In genomic region chr1:41018039-41018438, GRCh38 we compare ENCODE assay signal across 16 cellular contexts. TPM values are rescaled to one million over a fixed set of nuclear protein-coding genes. Genes with fewer than 3 reads are reported as not detected.
DNase-seq lines count a peak whose midpoint lies in the region; ATAC-seq, FAIRE-seq and TF ChIP-seq lines count a peak whose summit lies in the region.
"Had no signal": no experiment of that assay in that cellular context is flagged by ENCODE, and none has a peak within 500 bp of the region (broad histone marks: within the 10 kb centered on the region; RNA-seq: fewer than 3 reads in every experiment).

No MANE protein-coding gene starts in this region.

- DNase-seq in A549 (ENCODE audit: low read depth in 1 of 2, low spot score in 1 of 2) (no peak), GM12891 (ENCODE audit: insufficient read length, low spot score) (no peak), GM12878 (ENCODE audit: low read depth, low spot score) (no peak), osteoblast (ENCODE audit: insufficient read length, low spot score, missing footprints) (peak; percentile 76), hypothalamus (lab: John Stamatoyannopoulos, UW) (no peak)
- DNase-seq in activated CD8-positive, alpha-beta memory T cell treated with anti-CD3 and anti-CD28 coated beads, Interleukin-2, amount 50 U/mL, for 48 hours, result no peak
- DNase-seq: 8988T; BE2C; Calu3; CD8-positive, alpha-beta T cell; DMS79 treated with DMSO at 0.1 percent for 48 hours; GF-D8; H9 had no signal

- RAD21 ChIA-PET in GM12878 (lab: Charles Lee; ENCODE audit: unreplicated experiment), result no interaction called here

- TF ChIP-seq RAD21 in A549 (conservative IDR thresholded peaks at IDR 0.05 in 1 of 2, IDR thresholded peaks at IDR 0.05 in 1 of 2) (no peak), GM12878 (IDR thresholded peaks at IDR 0.05; ENCODE audit: insufficient read depth, low read depth, low read length) (no peak)

- ATAC-seq in A549, result peak; percentile 0 to 1; a peak in 3 of 6 replicates
- no peak for ATAC-seq in GM12878
- ATAC-seq in HG03432 (IDR thresholded peaks at IDR 0.05; ENCODE audit: unreplicated experiment), result no peak
- ATAC-seq: CD8-positive, alpha-beta T cell had no signal

- POLR2A ChIA-PET in A549 (lab: Yijun Ruan, JAX), result no interaction called here
- POLR2A ChIA-PET in GM12878 (lab: Charles Lee), result no interaction called here

- SMC1A ChIA-PET in GM12878 (lab: Charles Lee; ENCODE audit: uncharacterized antibody, unreplicated experiment), result no interaction called here

- CTCF ChIA-PET in A549 (lab: Yijun Ruan, JAX), result no interaction called here
- CTCF ChIA-PET in GM12878 (lab: Yijun Ruan, JAX), result interaction anchor here (0.6 kb wide), 1 partner anchor 15 kb away, joined by 3 read pairs; no protein-coding TSS in a partner anchor

- H3K36me3 ChIP-seq in GM12878 (ENCODE audit: control insufficient read depth in 2 of 2, insufficient read depth in 2 of 2, low read length in 1 of 2) (peaks cover 8 to 29% of the 10 kb centered on the region in 2 experiments; a peak in 3 of 4 replicates), osteoblast (ENCODE audit: insufficient read depth, low read length) (peaks cover 33% of the 10 kb centered on the region)

- H2AFZ ChIP-seq in GM12878 (ENCODE audit: control insufficient read depth, low read depth, low read length), result no peak overlapping the region
- H2AFZ ChIP-seq in osteoblast (ENCODE audit: low read length), result no peak overlapping the region

- H3K9me3 ChIP-seq in A549 (no peaks in the 10 kb centered on the region), GM12878 (replicated peaks; ENCODE audit: control insufficient read depth, insufficient read depth, low read length) (no peaks in the 10 kb centered on the region), osteoblast (ENCODE audit: low read depth, low read length) (no peaks in the 10 kb centered on the region)
- H3K9me3 ChIP-seq: BE2C had no signal

- H3K27me3 ChIP-seq in GM12878 (replicated peaks in 1 of 2; ENCODE audit: control insufficient read depth in 2 of 2, insufficient read depth in 2 of 2, low read length in 1 of 2) (no peaks in the 10 kb centered on the region), osteoblast (ENCODE audit: insufficient read depth, low read length) (no peaks in the 10 kb centered on the region)
- H3K27me3 ChIP-seq: BE2C had no signal

- H3K4me3 ChIP-seq in A549 (no peak overlapping the region), GM12878 (no peak overlapping the region), osteoblast (ENCODE audit: insufficient read depth, low read length) (no peak overlapping the region)

- H3K4me2 ChIP-seq in A549 (no peak overlapping the region), GM12878 (ENCODE audit: control insufficient read depth, insufficient read depth) (no peak overlapping the region), osteoblast (ENCODE audit: insufficient read depth, low read length) (no peak overlapping the region)

- no peak overlapping the region for H3K9ac ChIP-seq in GM12878 (ENCODE audit: control insufficient read depth, insufficient read depth, low read length)

- no TSS peak for BruUV-seq in GM12878 (replicated peaks; lab: Mats Ljungman, UMichigan)

- in situ Hi-C loops in GM12878 (cut with MboI), result no loop called here

- WGBS in A549 (ENCODE audit: missing lambda C conversion rate), result 100% methylated on average over 1 of the region's 7 CpGs
- 82% methylated on average over 7 of the region's 7 CpGs for WGBS in GM12878 (ENCODE audit: insufficient coverage, insufficient replicate concordance, low lambda C conversion rate, missing lambda C conversion rate)

- TF ChIP-seq CTCF in A549 (IDR thresholded peaks at IDR 0.05) (no peak), GM12878 (IDR thresholded peaks at IDR 0.05 in 2 of 3, conservative IDR thresholded peaks at IDR 0.05 in 1 of 3; ENCODE audit: control insufficient read depth in 2 of 3, extremely low read depth in 1 of 3, insufficient read depth in 1 of 3, low read depth in 3 of 3, low read length in 3 of 3) (no peak), osteoblast (IDR thresholded peaks at IDR 0.05; ENCODE audit: extremely low read depth, low read depth, low read length) (no peak)

- H3K27ac ChIP-seq in A549 (peak overlapping the region in 1 of 2 experiments; percentile 26; a peak in 2 of 6 replicates), GM12878 (ENCODE audit: control insufficient read depth, insufficient read depth) (no peak overlapping the region), osteoblast (ENCODE audit: low read depth, low read length) (no peak overlapping the region)

- H4K20me1 ChIP-seq in GM12878 (ENCODE audit: control insufficient read depth, insufficient read depth), result no peaks in the 10 kb centered on the region
- H4K20me1 ChIP-seq in osteoblast (ENCODE audit: insufficient read depth, low read length), result peaks cover 7% of the 10 kb centered on the region

- intact Hi-C loops in GM12878 (cut with micrococcal nuclease; ENCODE audit: unreplicated experiment), result no loop called here

- H3K4me1 ChIP-seq in A549 (peaks cover 55% of the 10 kb centered on the region), GM12878 (ENCODE audit: control insufficient read depth, insufficient read depth, low read length) (no peaks in the 10 kb centered on the region), osteoblast (ENCODE audit: insufficient read depth, low read length) (no peaks in the 10 kb centered on the region)

- TF ChIP-seq POLR2A in A549 (IDR thresholded peaks at IDR 0.05; ENCODE audit: low read length), result no peak
- TF ChIP-seq POLR2A in GM12891 (IDR thresholded peaks at IDR 0.05; ENCODE audit: low read depth, low read length), result no peak
- TF ChIP-seq POLR2A in GM12878 (IDR thresholded peaks at IDR 0.05; ENCODE audit: low read depth, low read length), result peak; percentile 4; the same call in 1 of the 2 replicates

- H3K79me2 ChIP-seq in GM12878 (ENCODE audit: control insufficient read depth, insufficient read depth, low read length) (no peaks in the 10 kb centered on the region), osteoblast (ENCODE audit: insufficient read depth, low read length) (no peaks in the 10 kb centered on the region)

- FAIRE-seq in A549 (lab: Jason Lieb, UNC) (no peak), GM12891 (lab: Jason Lieb, UNC) (no peak), GM12878 (lab: Jason Lieb, UNC) (no peak)
- FAIRE-seq: GM19239, H1 had no signal

- TF ChIP-seq EP300 in A549 (IDR thresholded peaks at IDR 0.05), result no peak
- TF ChIP-seq EP300 in GM12878 (IDR thresholded peaks at IDR 0.05; ENCODE audit: borderline replicate concordance in 1 of 2, control insufficient read depth in 1 of 2, low read depth in 2 of 2, low read length in 2 of 2), result no peak

RNA-seq across cellular contexts. Expression of gene SLFNL1, which starts 3.5 kb away (rescaled TPM):
- 0.01 and 0.07 TPM in 2 replicates for polyA plus RNA-seq in A549 (2011; rRNA removed)
- 0.03 and 0.05 TPM in 2 replicates for polyA plus RNA-seq in A549 (2012; cell fraction: cytosol; rRNA removed)
- 0.28 and 0.30 TPM in 2 replicates for polyA plus RNA-seq in A549 (2012; cell fraction: nucleus; rRNA removed)
- polyA plus RNA-seq in A549 (2017; fragmentation: RNase III; extraction: RNeasy Plus Mini Kit Qiagen cat#74134 plus additional on column Dnase treatment), result 0.03 to 0.05 TPM (median 0.04 TPM) in 3 replicates
- polyA minus RNA-seq in A549 (2011; rRNA and poly(A)+ RNA removed), result 0.08 and 0.34 TPM in 2 replicates
- 0.23 TPM for polyA plus RNA-seq in GM12891 (2012; ENCODE audit: low read depth, missing spikeins)
- 4.3 and 4.8 TPM in 2 replicates for total RNA-seq in GM12878 (2013; cell fraction: nucleolus; rRNA removed)
- 0.11 and 0.22 TPM in 2 replicates for total RNA-seq in GM12878 (2014; rRNA removed)
- 0.13 and 0.23 TPM in 2 replicates for total RNA-seq in GM12878 (2014; rRNA removed; fragmentation: Illumina TruSeq; extraction: Trizol)
- 0.18 and 0.24 TPM in 2 replicates for total RNA-seq in GM12878 (2021)
- 0.12 TPM for polyA plus RNA-seq in GM12878 (2011; ENCODE audit: low read depth)
- polyA plus RNA-seq in GM12878 (2011; rRNA removed), result 0.16 and 0.18 TPM in 2 replicates
- polyA plus RNA-seq in GM12878 (2011; cell fraction: cytosol; rRNA removed), result 0.12 and 0.19 TPM in 2 replicates
- 1.1 and 1.2 TPM in 2 replicates for polyA plus RNA-seq in GM12878 (2011; cell fraction: nucleus; rRNA removed)
- 0.17 and 0.46 TPM in 2 replicates for polyA plus RNA-seq in GM12878 (2012)
- polyA plus RNA-seq in GM12878 (2014; fragmentation: Illumina TruSeq; extraction: Trizol), result 0.10 TPM in 1 of 2 replicates, not detected in the other
- polyA plus RNA-seq in GM12878 (2014; fragmentation: Nextera tagmentation; extraction: Ambion mirVana), result not detected
- 0.05 and 0.20 TPM in 2 replicates for polyA plus RNA-seq in GM12878 (2014; rRNA removed)
- under 1 TPM; 0.55 to 0.98 TPM for polyA plus RNA-seq in GM12878 (2016; fragmentation: Nextera tagmentation; extraction: Ambion mirVana)
- 0.59 and 1.3 TPM in 2 replicates for polyA minus RNA-seq in GM12878 (2011; rRNA and poly(A)+ RNA removed)
- polyA minus RNA-seq in GM12878 (2011; cell fraction: cytosol; rRNA and poly(A)+ RNA removed), result not detected in 2 replicates
- polyA minus RNA-seq in GM12878 (2011; cell fraction: nucleus; rRNA and poly(A)+ RNA removed), result 1.6 and 3.3 TPM in 2 replicates
- total RNA-seq in osteoblast, result 0.59 and 0.72 TPM in 2 replicates
- total RNA-seq: H1 had no signal
- polyA plus RNA-seq: H1 had no signal

RNA-seq across cellular contexts. Expression of gene CTPS1, which starts 38.5 kb away (rescaled TPM):
- polyA plus RNA-seq in A549 (2011; rRNA removed) (145 and 181 TPM in 2 replicates), A549 (2017; fragmentation: RNase III; extraction: RNeasy Plus Mini Kit Qiagen cat#74134 plus additional on column Dnase treatment) (159 to 169 TPM (median 159 TPM) in 3 replicates), GM12878 (2011; rRNA removed) (24.0 and 27.5 TPM in 2 replicates), GM12878 (2014; fragmentation: Illumina TruSeq; extraction: Trizol) (106 and 138 TPM in 2 replicates), GM12878 (2014; fragmentation: Nextera tagmentation; extraction: Ambion mirVana) (10 to 100 TPM; 44.8 to 50.9 TPM), GM12878 (2014; rRNA removed) (49.2 and 49.7 TPM in 2 replicates), GM12878 (2016; fragmentation: Nextera tagmentation; extraction: Ambion mirVana) (100 to 1,000 TPM in 1 of 2 experiments, 10 to 100 TPM in 1; 97.0 to 101 TPM)
- polyA plus RNA-seq in A549 (2012; cell fraction: cytosol; rRNA removed), result 75.4 and 77.9 TPM in 2 replicates
- 113 and 172 TPM in 2 replicates for polyA plus RNA-seq in A549 (2012; cell fraction: nucleus; rRNA removed)
- 206 and 264 TPM in 2 replicates for polyA minus RNA-seq in A549 (2011; rRNA and poly(A)+ RNA removed)
- polyA plus RNA-seq in GM12891 (2012; ENCODE audit: low read depth, missing spikeins), result 33.7 TPM
- 72.6 and 73.7 TPM in 2 replicates for total RNA-seq in GM12878 (2013; cell fraction: nucleolus; rRNA removed)
- total RNA-seq in GM12878 (2014; rRNA removed) (42.9 and 46.4 TPM in 2 replicates), GM12878 (2014; rRNA removed; fragmentation: Illumina TruSeq; extraction: Trizol) (71.5 and 74.7 TPM in 2 replicates), GM12878 (2021) (73.8 and 75.8 TPM in 2 replicates), osteoblast (16.5 and 19.2 TPM in 2 replicates)
- polyA plus RNA-seq in GM12878 (2011; ENCODE audit: low read depth), result 23.7 TPM
- 28.2 and 28.3 TPM in 2 replicates for polyA plus RNA-seq in GM12878 (2011; cell fraction: cytosol; rRNA removed)
- 71.0 and 107 TPM in 2 replicates for polyA plus RNA-seq in GM12878 (2011; cell fraction: nucleus; rRNA removed)
- polyA plus RNA-seq in GM12878 (2012), result 24.7 and 25.1 TPM in 2 replicates
- 35.7 and 55.2 TPM in 2 replicates for polyA minus RNA-seq in GM12878 (2011; rRNA and poly(A)+ RNA removed)
- 14.0 and 17.6 TPM in 2 replicates for polyA minus RNA-seq in GM12878 (2011; cell fraction: cytosol; rRNA and poly(A)+ RNA removed)
- 46.8 and 107 TPM in 2 replicates for polyA minus RNA-seq in GM12878 (2011; cell fraction: nucleus; rRNA and poly(A)+ RNA removed)

Comparison
In these comparisons a context has a peak if more than half of its experiments do, and no peak if none do; other contexts are left out.
1. ATAC-seq: peak in A549 (2 of 2); none in GM12878 (single experiment) and HG03432 (single experiment).
2. Of the 24 proteins assayed by ChIP-seq in both GM12878 and A549: peak only in GM12878: POLR2A; only in A549: none; in both: none; in neither: 23.